1 cellular context compared by ENCODE assay signal in genomic region chr9:35111006-35111933, GRCh38.
TF ChIP-seq lines count a peak whose summit lies in the region.

No MANE protein-coding gene starts in this region.

TF ChIP-seq in K562, 482 proteins besides CTCF, POLR2A, EP300 and RAD21 (continued from another document):
- TF ChIP-seq, protein P1, sequence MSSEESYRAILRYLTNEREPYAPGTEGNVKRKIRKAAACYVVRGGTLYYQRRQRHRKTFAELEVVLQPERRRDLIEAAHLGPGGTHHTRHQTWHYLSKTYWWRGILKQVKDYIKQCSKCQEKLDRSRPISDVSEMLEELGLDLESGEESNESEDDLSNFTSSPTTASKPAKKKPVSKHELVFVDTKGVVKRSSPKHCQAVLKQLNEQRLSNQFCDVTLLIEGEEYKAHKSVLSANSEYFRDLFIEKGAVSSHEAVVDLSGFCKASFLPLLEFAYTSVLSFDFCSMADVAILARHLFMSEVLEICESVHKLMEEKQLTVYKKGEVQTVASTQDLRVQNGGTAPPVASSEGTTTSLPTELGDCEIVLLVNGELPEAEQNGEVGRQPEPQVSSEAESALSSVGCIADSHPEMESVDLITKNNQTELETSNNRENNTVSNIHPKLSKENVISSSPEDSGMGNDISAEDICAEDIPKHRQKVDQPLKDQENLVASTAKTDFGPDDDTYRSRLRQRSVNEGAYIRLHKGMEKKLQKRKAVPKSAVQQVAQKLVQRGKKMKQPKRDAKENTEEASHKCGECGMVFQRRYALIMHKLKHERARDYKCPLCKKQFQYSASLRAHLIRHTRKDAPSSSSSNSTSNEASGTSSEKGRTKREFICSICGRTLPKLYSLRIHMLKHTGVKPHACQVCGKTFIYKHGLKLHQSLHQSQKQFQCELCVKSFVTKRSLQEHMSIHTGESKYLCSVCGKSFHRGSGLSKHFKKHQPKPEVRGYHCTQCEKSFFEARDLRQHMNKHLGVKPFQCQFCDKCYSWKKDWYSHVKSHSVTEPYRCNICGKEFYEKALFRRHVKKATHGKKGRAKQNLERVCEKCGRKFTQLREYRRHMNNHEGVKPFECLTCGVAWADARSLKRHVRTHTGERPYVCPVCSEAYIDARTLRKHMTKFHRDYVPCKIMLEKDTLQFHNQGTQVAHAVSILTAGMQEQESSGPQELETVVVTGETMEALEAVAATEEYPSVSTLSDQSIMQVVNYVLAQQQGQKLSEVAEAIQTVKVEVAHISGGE (CRISPR knock-in tag; IDR thresholded peaks at IDR 0.05), result peak in 1 of 3 experiments; percentile 43; a peak in 1 of 6 replicates
- TF ChIP-seq FOXM1 (IDR thresholded peaks at IDR 0.05; ENCODE audit: low read depth) (peak; percentile 51; the same call in 1 of the 2 replicates), FOXM1 (CRISPR knock-in tag; IDR thresholded peaks at IDR 0.05; ENCODE audit: low read depth) (no peak), NFATC3 (IDR thresholded peaks at IDR 0.05) (no peak), CREB3L1 (IDR thresholded peaks at IDR 0.05; ENCODE audit: borderline replicate concordance, low read depth) (no peak), MEIS2 (IDR thresholded peaks at IDR 0.05; ENCODE audit: partially characterized antibody) (peak; percentile 11), ELF4 (CRISPR knock-in tag; IDR thresholded peaks at IDR 0.05) (no peak), CXXC5 (CRISPR knock-in tag; IDR thresholded peaks at IDR 0.05) (peak; percentile 53; the same call in 1 of the 2 replicates), MYC (IDR thresholded peaks at IDR 0.05; ENCODE audit: low read depth, low read length) (0 out of 2 replicates have a peak, but pooled peaks have one; percentile 6), MYC (CRISPR knock-in tag; IDR thresholded peaks at IDR 0.05; ENCODE audit: borderline replicate concordance, low read depth) (no peak), KAT7 (CRISPR knock-in tag; IDR thresholded peaks at IDR 0.05; ENCODE audit: borderline replicate concordance) (no peak), JUND (IDR thresholded peaks at IDR 0.05; ENCODE audit: borderline replicate concordance, low read depth, low read length) (peak; percentile 72), JUND (tag; IDR thresholded peaks at IDR 0.05; ENCODE audit: borderline replicate concordance, low read depth, low read length) (0 out of 3 replicates have a peak, but pooled peaks have one; percentile 37)
- TF ChIP-seq, protein P2, sequence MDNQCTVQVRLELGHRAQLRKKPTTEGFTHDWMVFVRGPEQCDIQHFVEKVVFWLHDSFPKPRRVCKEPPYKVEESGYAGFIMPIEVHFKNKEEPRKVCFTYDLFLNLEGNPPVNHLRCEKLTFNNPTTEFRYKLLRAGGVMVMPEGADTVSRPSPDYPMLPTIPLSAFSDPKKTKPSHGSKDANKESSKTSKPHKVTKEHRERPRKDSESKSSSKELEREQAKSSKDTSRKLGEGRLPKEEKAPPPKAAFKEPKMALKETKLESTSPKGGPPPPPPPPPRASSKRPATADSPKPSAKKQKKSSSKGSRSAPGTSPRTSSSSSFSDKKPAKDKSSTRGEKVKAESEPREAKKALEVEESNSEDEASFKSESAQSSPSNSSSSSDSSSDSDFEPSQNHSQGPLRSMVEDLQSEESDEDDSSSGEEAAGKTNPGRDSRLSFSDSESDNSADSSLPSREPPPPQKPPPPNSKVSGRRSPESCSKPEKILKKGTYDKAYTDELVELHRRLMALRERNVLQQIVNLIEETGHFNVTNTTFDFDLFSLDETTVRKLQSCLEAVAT (IDR thresholded peaks at IDR 0.05), result no peak
TF ChIP-seq in K562: peak in this region for 45.
